Comparison of ENCODE assay signal across 1 cellular context in the genomic region with DNA sequence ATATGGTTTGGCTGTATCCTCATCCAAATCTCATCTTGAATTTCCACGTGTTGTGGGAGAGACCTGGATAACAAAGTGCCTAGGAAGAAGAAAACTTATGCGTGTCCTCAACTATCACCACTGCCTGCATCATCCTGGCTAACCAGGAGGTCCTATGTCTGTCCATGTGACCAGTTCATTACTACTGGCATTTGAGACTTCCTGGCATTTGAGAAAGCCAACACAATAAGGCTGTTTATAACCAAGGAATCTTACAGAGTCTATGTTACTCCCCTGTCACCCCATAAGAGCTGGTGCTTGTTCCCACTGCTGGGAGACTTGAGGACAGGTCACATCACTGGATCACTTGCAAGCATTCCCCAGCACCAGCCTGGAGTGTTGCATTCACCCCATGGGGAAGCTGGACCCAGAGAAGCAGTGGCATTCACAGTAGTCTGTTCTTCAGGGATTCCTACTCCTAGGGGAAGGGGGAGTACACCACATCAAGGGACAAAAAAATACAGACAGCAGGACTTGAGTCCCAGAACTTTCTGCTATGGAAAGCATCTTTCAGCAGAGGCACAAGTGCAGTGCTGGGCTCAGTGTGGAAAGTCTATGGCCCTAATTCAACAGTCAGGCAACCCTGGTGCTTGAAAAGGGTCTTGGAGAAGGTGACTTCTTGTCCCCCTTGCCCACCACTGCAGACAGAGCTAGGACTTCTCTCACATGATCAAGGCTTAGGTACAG.
TF ChIP-seq lines count a peak whose summit lies in the region.

No MANE protein-coding gene starts in this region.

TF ChIP-seq in GM23338, 12 proteins besides CTCF, POLR2A, EP300 and RAD21 (continued from another document):
- TF ChIP-seq, protein P1, sequence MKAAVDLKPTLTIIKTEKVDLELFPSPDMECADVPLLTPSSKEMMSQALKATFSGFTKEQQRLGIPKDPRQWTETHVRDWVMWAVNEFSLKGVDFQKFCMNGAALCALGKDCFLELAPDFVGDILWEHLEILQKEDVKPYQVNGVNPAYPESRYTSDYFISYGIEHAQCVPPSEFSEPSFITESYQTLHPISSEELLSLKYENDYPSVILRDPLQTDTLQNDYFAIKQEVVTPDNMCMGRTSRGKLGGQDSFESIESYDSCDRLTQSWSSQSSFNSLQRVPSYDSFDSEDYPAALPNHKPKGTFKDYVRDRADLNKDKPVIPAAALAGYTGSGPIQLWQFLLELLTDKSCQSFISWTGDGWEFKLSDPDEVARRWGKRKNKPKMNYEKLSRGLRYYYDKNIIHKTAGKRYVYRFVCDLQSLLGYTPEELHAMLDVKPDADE (IDR thresholded peaks at IDR 0.05) = no peak
- TF ChIP-seq POLR2AphosphoS5 (IDR thresholded peaks at IDR 0.05; ENCODE audit: low read depth) (no peak), EZH2phosphoT487 (IDR thresholded peaks at IDR 0.05; ENCODE audit: unreplicated experiment) (no peak), STAT1 (IDR thresholded peaks at IDR 0.05; ENCODE audit: unreplicated experiment) (no peak), ZNF462 (CRISPR knock-in tag; IDR thresholded peaks at IDR 0.05) (no peak), NANOG (IDR thresholded peaks at IDR 0.05; ENCODE audit: borderline replicate concordance) (no peak)
- TF ChIP-seq, protein P2, sequence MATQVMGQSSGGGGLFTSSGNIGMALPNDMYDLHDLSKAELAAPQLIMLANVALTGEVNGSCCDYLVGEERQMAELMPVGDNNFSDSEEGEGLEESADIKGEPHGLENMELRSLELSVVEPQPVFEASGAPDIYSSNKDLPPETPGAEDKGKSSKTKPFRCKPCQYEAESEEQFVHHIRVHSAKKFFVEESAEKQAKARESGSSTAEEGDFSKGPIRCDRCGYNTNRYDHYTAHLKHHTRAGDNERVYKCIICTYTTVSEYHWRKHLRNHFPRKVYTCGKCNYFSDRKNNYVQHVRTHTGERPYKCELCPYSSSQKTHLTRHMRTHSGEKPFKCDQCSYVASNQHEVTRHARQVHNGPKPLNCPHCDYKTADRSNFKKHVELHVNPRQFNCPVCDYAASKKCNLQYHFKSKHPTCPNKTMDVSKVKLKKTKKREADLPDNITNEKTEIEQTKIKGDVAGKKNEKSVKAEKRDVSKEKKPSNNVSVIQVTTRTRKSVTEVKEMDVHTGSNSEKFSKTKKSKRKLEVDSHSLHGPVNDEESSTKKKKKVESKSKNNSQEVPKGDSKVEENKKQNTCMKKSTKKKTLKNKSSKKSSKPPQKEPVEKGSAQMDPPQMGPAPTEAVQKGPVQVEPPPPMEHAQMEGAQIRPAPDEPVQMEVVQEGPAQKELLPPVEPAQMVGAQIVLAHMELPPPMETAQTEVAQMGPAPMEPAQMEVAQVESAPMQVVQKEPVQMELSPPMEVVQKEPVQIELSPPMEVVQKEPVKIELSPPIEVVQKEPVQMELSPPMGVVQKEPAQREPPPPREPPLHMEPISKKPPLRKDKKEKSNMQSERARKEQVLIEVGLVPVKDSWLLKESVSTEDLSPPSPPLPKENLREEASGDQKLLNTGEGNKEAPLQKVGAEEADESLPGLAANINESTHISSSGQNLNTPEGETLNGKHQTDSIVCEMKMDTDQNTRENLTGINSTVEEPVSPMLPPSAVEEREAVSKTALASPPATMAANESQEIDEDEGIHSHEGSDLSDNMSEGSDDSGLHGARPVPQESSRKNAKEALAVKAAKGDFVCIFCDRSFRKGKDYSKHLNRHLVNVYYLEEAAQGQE (IDR thresholded peaks at IDR 0.05; ENCODE audit: unreplicated experiment) = no peak
